18 cellular contexts compared by ENCODE assay signal in the genomic region with DNA sequence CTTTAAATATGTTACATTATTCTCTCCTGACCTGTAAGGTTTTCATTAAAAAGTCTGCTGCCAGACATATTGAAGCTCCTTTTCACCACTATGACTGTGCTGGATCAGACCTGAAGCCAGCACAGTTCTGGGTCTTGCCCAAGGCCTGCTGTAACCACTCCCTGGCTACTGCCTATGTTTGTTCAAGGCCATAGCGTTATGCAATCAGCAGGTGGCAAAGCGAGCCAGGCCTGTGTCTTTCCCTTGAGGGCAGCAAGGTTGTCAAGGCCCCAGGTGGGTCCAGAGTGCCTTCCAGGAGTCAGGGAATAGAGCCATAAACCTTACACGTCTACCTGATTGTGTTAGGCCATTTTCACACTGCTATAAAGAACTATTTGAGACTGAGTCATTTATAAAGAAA.
DNase-seq lines count a peak whose midpoint lies in the region; ATAC-seq and TF ChIP-seq lines count a peak whose summit lies in the region.
"Had no signal": no experiment of that assay in that cellular context is flagged by ENCODE, and none has a peak within 500 bp of the region (broad histone marks: within the 10 kb centered on the region; RNA-seq: fewer than 3 reads in every experiment).

No MANE protein-coding gene starts in this region.

- peak; percentile 49 to 92 (median 77) for ATAC-seq in right lobe of liver
- no peak for ATAC-seq in T-cell (replicated peaks in 1 of 4)
- no peak for ATAC-seq in Right ventricle myocardium superior (ENCODE audit: poor library complexity)
- ATAC-seq: PC-3 had no signal

- H3K4me3 ChIP-seq in BE2C (ENCODE audit: low read depth, low read length) (no peak overlapping the region), Karpas-422 (ENCODE audit: low read length) (no peak overlapping the region), colonic mucosa (no peak overlapping the region), right lobe of liver (no peak overlapping the region), esophagus squamous epithelium (no peak overlapping the region), osteoblast (ENCODE audit: insufficient read depth, low read length) (no peak overlapping the region)

- H3K4me2 ChIP-seq in Karpas-422 (ENCODE audit: low read depth, low read length, poor library complexity, severe bottlenecking) (no peak overlapping the region), osteoblast (ENCODE audit: insufficient read depth, low read length) (no peak overlapping the region)

- H3K4me3 Mint-ChIP-seq in T-cell, result no peak overlapping the region
- H3K4me3 Mint-ChIP-seq: CD14-positive monocyte, IgD-negative memory B cell had no signal

- WGBS in right lobe of liver (ENCODE audit: insufficient coverage, low coverage, low lambda C conversion rate, missing lambda C conversion rate), result 22% methylated on average over 1 of the region's 3 CpGs
- 28 to 59% methylated on average over 3 of the region's 3 CpGs for WGBS in esophagus squamous epithelium, 2 donors

- CTCF ChIA-PET in T-cell (lab: Charles Lee), result no interaction called here

- no peaks in the 10 kb centered on the region for H4K20me1 ChIP-seq in Karpas-422 (ENCODE audit: insufficient read depth, low read depth, low read length)
- H4K20me1 ChIP-seq in osteoblast (ENCODE audit: insufficient read depth, low read length), result no peaks in the 10 kb centered on the region

- intact Hi-C loops in colonic mucosa (cut with DNase I), result no loop called here
- intact Hi-C loops in right lobe of liver (cut with DNase I), result no loop called here
- intact Hi-C loops in esophagus squamous epithelium (cut with DNase I), result no loop called here
- intact Hi-C loops in Right ventricle myocardium superior (cut with DNase I), result no loop called here

- H3K9me3 ChIP-seq in BE2C, result no peaks in the 10 kb centered on the region
- peaks cover 5% of the 10 kb centered on the region; the same call in 1 of the 2 replicates for H3K9me3 ChIP-seq in Karpas-422 (ENCODE audit: low read length)
- H3K9me3 ChIP-seq in colonic mucosa, result no peaks in the 10 kb centered on the region
- H3K9me3 ChIP-seq in right lobe of liver, result no peaks in the 10 kb centered on the region
- peaks cover 0 to 41% (median 0%) of the 10 kb centered on the region in 3 donors for H3K9me3 ChIP-seq in esophagus squamous epithelium
- H3K9me3 ChIP-seq in osteoblast (ENCODE audit: low read depth, low read length), result peaks cover 6% of the 10 kb centered on the region

- H3K27ac ChIP-seq in Karpas-422 (ENCODE audit: low read length), result no peak overlapping the region
- no peak overlapping the region for H3K27ac ChIP-seq in colonic mucosa
- no peak overlapping the region for H3K27ac ChIP-seq in right lobe of liver
- no peak overlapping the region for H3K27ac ChIP-seq in esophagus squamous epithelium
- H3K27ac ChIP-seq in osteoblast (ENCODE audit: low read depth, low read length), result no peak overlapping the region

- DNase-seq in BE2C (peak; percentile 6), Karpas-422 (no peak), colonic mucosa (peak; percentile 34), right lobe of liver (peak; percentile 17 to 63 (median 60)), esophagus squamous epithelium (lab: John Stamatoyannopoulos, UW) (no peak), T-cell (no peak), osteoblast (ENCODE audit: insufficient read length, low spot score, missing footprints) (no peak), Right ventricle myocardium superior (no peak)
- DNase-seq: DMS 273 treated with DMSO at 0.1 percent for 48 hours, H7, NCI-H1436 treated with DMSO at 0.1 percent for 48 hours, NCI-H2029 treated with DMSO at 0.1 percent for 48 hours, NCI-H2171 treated with DMSO at 0.1 percent for 48 hours, NCI-H510A, NCI-H82, PC-3 had no signal

- no peak for TF ChIP-seq POLR2A in right lobe of liver (IDR thresholded peaks at IDR 0.05)
- no peak for TF ChIP-seq POLR2A in esophagus squamous epithelium (IDR thresholded peaks at IDR 0.05)

- H3K79me2 ChIP-seq in Karpas-422 (ENCODE audit: low read length) (no peaks in the 10 kb centered on the region), osteoblast (ENCODE audit: insufficient read depth, low read length) (no peaks in the 10 kb centered on the region)

- POLR2A ChIA-PET in T-cell (lab: Charles Lee), result no interaction called here

- H3K4me1 Mint-ChIP-seq in T-cell, result no peaks in the 10 kb centered on the region
- H3K4me1 Mint-ChIP-seq: CD14-positive monocyte, IgD-negative memory B cell had no signal

- TF ChIP-seq CTCF in BE2C (IDR thresholded peaks at IDR 0.05; ENCODE audit: low read depth, low read length), result no peak
- no peak for TF ChIP-seq CTCF in colonic mucosa (IDR thresholded peaks at IDR 0.05)
- no peak for TF ChIP-seq CTCF in right lobe of liver (IDR thresholded peaks at IDR 0.05)
- TF ChIP-seq CTCF in esophagus squamous epithelium (IDR thresholded peaks at IDR 0.05), result no peak
- TF ChIP-seq CTCF in osteoblast (IDR thresholded peaks at IDR 0.05; ENCODE audit: extremely low read depth, low read depth, low read length), result no peak

- H3K27ac Mint-ChIP-seq in T-cell, result no peak overlapping the region
- H3K27ac Mint-ChIP-seq: CD14-positive monocyte, IgD-negative memory B cell had no signal

- H3K4me1 ChIP-seq in BE2C (no peaks in the 10 kb centered on the region), Karpas-422 (ENCODE audit: low read length) (no peaks in the 10 kb centered on the region), colonic mucosa (no peaks in the 10 kb centered on the region), right lobe of liver (no peaks in the 10 kb centered on the region), esophagus squamous epithelium (no peaks in the 10 kb centered on the region), osteoblast (ENCODE audit: insufficient read depth, low read length) (no peaks in the 10 kb centered on the region)

- no peaks in the 10 kb centered on the region for H3K27me3 ChIP-seq in BE2C
- no peaks in the 10 kb centered on the region for H3K27me3 ChIP-seq in Karpas-422 (ENCODE audit: low read length)
- H3K27me3 ChIP-seq in colonic mucosa, result no peaks in the 10 kb centered on the region
- no peaks in the 10 kb centered on the region for H3K27me3 ChIP-seq in right lobe of liver
- no peaks in the 10 kb centered on the region for H3K27me3 ChIP-seq in esophagus squamous epithelium
- no peaks in the 10 kb centered on the region for H3K27me3 ChIP-seq in osteoblast (ENCODE audit: insufficient read depth, low read length)

- H3K9ac ChIP-seq in Karpas-422 (ENCODE audit: low read length) (no peak overlapping the region), colonic mucosa (ENCODE audit: low read depth in 2 of 2, low read length in 2 of 2) (no peak overlapping the region)

- H3K36me3 Mint-ChIP-seq in T-cell, result no peaks in the 10 kb centered on the region
- H3K36me3 Mint-ChIP-seq: CD14-positive monocyte, IgD-negative memory B cell had no signal

- peaks cover 24 to 54% (median 28%) of the 10 kb centered on the region in 3 donors for H3K9me3 Mint-ChIP-seq in T-cell

- no peaks in the 10 kb centered on the region for H3K9me2 ChIP-seq in Karpas-422 (replicated peaks; ENCODE audit: insufficient read depth, low read length)

- H2AFZ ChIP-seq in Karpas-422 (ENCODE audit: low read length) (0 out of 2 replicates have a peak overlapping the region, but pooled peaks have one; percentile 23), osteoblast (ENCODE audit: low read length) (no peak overlapping the region)

- H3K27me3 Mint-ChIP-seq in T-cell, result no peaks in the 10 kb centered on the region
- H3K27me3 Mint-ChIP-seq: IgD-negative memory B cell had no signal

- no peaks in the 10 kb centered on the region for H3K36me3 ChIP-seq in BE2C
- H3K36me3 ChIP-seq in Karpas-422 (ENCODE audit: insufficient read depth, low read length), result no peaks in the 10 kb centered on the region
- no peaks in the 10 kb centered on the region for H3K36me3 ChIP-seq in colonic mucosa
- H3K36me3 ChIP-seq in right lobe of liver, result no peaks in the 10 kb centered on the region
- H3K36me3 ChIP-seq in esophagus squamous epithelium, result no peaks in the 10 kb centered on the region
- no peaks in the 10 kb centered on the region for H3K36me3 ChIP-seq in osteoblast (ENCODE audit: insufficient read depth, low read length)

Comparison
In these comparisons a context has a peak if more than half of its experiments do, and no peak if none do; other contexts are left out.
1. DNase-seq: peak in BE2C (single experiment), colonic mucosa (single experiment) and right lobe of liver (3 of 3); none in Karpas-422 (single experiment), esophagus squamous epithelium (single experiment), T-cell (0 of 34), osteoblast (single experiment) and Right ventricle myocardium superior (single experiment).
2. ATAC-seq: peak in right lobe of liver (4 of 4); none in T-cell (0 of 4) and Right ventricle myocardium superior (single experiment).